Comparison of ENCODE assay signal across 20 cellular contexts in the genomic region with DNA sequence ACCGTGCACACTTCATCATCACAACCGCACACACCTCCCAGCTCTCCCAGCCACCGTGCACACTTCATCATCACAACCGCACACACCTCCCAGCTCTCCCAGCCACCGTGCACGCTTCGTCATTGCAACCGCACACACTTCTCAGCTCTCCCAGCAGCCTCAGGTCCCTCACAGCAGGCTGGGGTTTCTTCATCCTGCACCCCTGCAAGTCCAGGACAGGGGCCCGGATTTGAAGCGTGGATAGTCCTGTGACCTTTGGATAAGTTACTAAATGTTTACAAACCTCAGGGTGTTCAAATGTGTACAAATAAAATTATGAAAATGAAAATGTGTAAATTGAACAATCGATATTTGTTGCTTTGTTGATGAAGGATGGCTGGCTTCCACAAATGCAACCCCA.
DNase-seq lines count a peak whose midpoint lies in the region; TF ChIP-seq lines count a peak whose summit lies in the region.
"Had no signal": no experiment of that assay in that cellular context is flagged by ENCODE, and none has a peak within 500 bp of the region (broad histone marks: within the 10 kb centered on the region; RNA-seq: fewer than 3 reads in every experiment).

No MANE protein-coding gene starts in this region.

- H3K27me3 Mint-ChIP-seq in activated CD4-positive, alpha-beta memory T cell treated with anti-CD3 and anti-CD28 coated beads, Interleukin-2, amount 10 ng/mL, durations not matched to agents 7 days and 5 days, result no peaks in the 10 kb centered on the region
- H3K27me3 Mint-ChIP-seq in activated CD4-positive, alpha-beta memory T cell treated with anti-CD3 and anti-CD28 coated beads for 36 hours, result peaks cover 3% of the 10 kb centered on the region

- H4K91ac ChIP-seq in neuronal stem cell (ENCODE audit: low read depth, low read length, poor library complexity), result no peak overlapping the region

- TF ChIP-seq CTCF in spleen (IDR thresholded peaks at IDR 0.05 in 8 of 11, conservative IDR thresholded peaks at IDR 0.05 in 3 of 11) (no peak), mammary epithelial cell (conservative IDR thresholded peaks at IDR 0.05 in 1 of 2, IDR thresholded peaks at IDR 0.05 in 1 of 2; ENCODE audit: extremely low read depth in 1 of 2, insufficient read depth in 1 of 2, low read depth in 1 of 2, low read length in 2 of 2) (no peak)

- H2AFZ ChIP-seq in neuronal stem cell (ENCODE audit: low read length) (peak overlapping the region; percentile 70), mammary epithelial cell (ENCODE audit: low read depth, low read length) (no peak overlapping the region)
- H2AFZ ChIP-seq: GM23248 had no signal

- peak overlapping the region; percentile 46 for H3K23ac ChIP-seq in neuronal stem cell (ENCODE audit: low read depth, low read length, poor library complexity)

- no peak overlapping the region for H2BK120ac ChIP-seq in neuronal stem cell (ENCODE audit: low read depth, low read length)

- H3K79me1 ChIP-seq in neuronal stem cell (ENCODE audit: low read depth, low read length), result no peaks in the 10 kb centered on the region

- no peaks in the 10 kb centered on the region for H3K4me1 Mint-ChIP-seq in activated CD4-positive, alpha-beta memory T cell treated with anti-CD3 and anti-CD28 coated beads, Interleukin-2, amount 10 ng/mL, durations not matched to agents 7 days and 5 days
- no peaks in the 10 kb centered on the region for H3K4me1 Mint-ChIP-seq in activated CD4-positive, alpha-beta memory T cell treated with anti-CD3 and anti-CD28 coated beads for 36 hours (ENCODE audit: low read depth)
- H3K4me1 Mint-ChIP-seq: CD14-positive monocyte; CD4-positive, alpha-beta memory T cell had no signal

- H3K9ac ChIP-seq in neuronal stem cell (ENCODE audit: low read depth, low read length, poor library complexity), result no peak overlapping the region
- no peak overlapping the region for H3K9ac ChIP-seq in mammary epithelial cell (ENCODE audit: insufficient read depth, low read length)
- H3K9ac ChIP-seq: GM23248 had no signal

- H2BK15ac ChIP-seq in neuronal stem cell (ENCODE audit: low read length), result no peak overlapping the region

- no peaks in the 10 kb centered on the region for H3K79me2 ChIP-seq in mammary epithelial cell (ENCODE audit: insufficient read depth, low read length)

- intact Hi-C loops in activated CD4-positive, alpha-beta memory T cell treated with anti-CD3 and anti-CD28 coated beads for 36 hours (cut with micrococcal nuclease), result no loop called here
- intact Hi-C loops in spleen (cut with DNase I; ENCODE audit: low total_unique reads) (no loop called here), mammary epithelial cell (cut with micrococcal nuclease) (no loop called here)

- no peak overlapping the region for H3K4me3 Mint-ChIP-seq in activated CD4-positive, alpha-beta memory T cell treated with anti-CD3 and anti-CD28 coated beads, Interleukin-2, amount 10 ng/mL, durations not matched to agents 7 days and 5 days
- H3K4me3 Mint-ChIP-seq in activated CD4-positive, alpha-beta memory T cell treated with anti-CD3 and anti-CD28 coated beads for 36 hours, result no peak overlapping the region
- H3K4me3 Mint-ChIP-seq: CD14-positive monocyte; CD4-positive, alpha-beta memory T cell had no signal

- peak; percentile 7 for DNase-seq in activated CD4-positive, alpha-beta memory T cell treated with anti-CD3 and anti-CD28 coated beads, Interleukin-2, amount 10 ng/mL, durations not matched to agents 7 days and 5 days
- DNase-seq in activated CD4-positive, alpha-beta memory T cell treated with anti-CD3 and anti-CD28 coated beads for 36 hours, result no peak
- peak; percentile 22 for DNase-seq in H7
- DNase-seq in neuronal stem cell (ENCODE audit: low spot score), result no peak
- DNase-seq in spleen, result peak; percentile 47
- no peak for DNase-seq in mammary epithelial cell
- no peak for DNase-seq in NCI-H146 treated with DMSO at 0.1 percent for 48 hours (lab: John Stamatoyannopoulos, UW; ENCODE audit: unreplicated experiment)
- DNase-seq in NK-92 treated with Interleukin-12 subunit alpha and Interleukin-12 subunit beta, amount 100 ng/mL, for 24 hours (lab: John Stamatoyannopoulos, UW), result no peak
- DNase-seq: AML-193; Calu3; CD4-positive, alpha-beta memory T cell; DND-41; EL; GM23248; HCEC 1CT; IMR-90 had no signal

- dilution Hi-C loops in mammary epithelial cell (cut with HindIII; ENCODE audit: low sequenced_read_pairs), result no loop called here

- H3K36me3 Mint-ChIP-seq in activated CD4-positive, alpha-beta memory T cell treated with anti-CD3 and anti-CD28 coated beads, Interleukin-2, amount 10 ng/mL, durations not matched to agents 7 days and 5 days (ENCODE audit: low read depth), result no peaks in the 10 kb centered on the region
- no peaks in the 10 kb centered on the region for H3K36me3 Mint-ChIP-seq in activated CD4-positive, alpha-beta memory T cell treated with anti-CD3 and anti-CD28 coated beads for 36 hours
- H3K36me3 Mint-ChIP-seq: CD14-positive monocyte; CD4-positive, alpha-beta memory T cell had no signal

- no peak overlapping the region for H2BK12ac ChIP-seq in neuronal stem cell (ENCODE audit: low read length)

- peak overlapping the region; percentile 32 for H3K18ac ChIP-seq in neuronal stem cell (ENCODE audit: low read length)

- POLR2A ChIA-PET in activated CD4-positive, alpha-beta memory T cell treated with anti-CD3 and anti-CD28 coated beads, Interleukin-2, amount 10 ng/mL, durations not matched to agents 7 days and 5 days (lab: Charles Lee), result no interaction called here
- POLR2A ChIA-PET in activated CD4-positive, alpha-beta memory T cell treated with anti-CD3 and anti-CD28 coated beads for 36 hours (lab: Charles Lee), result no interaction called here

- H3K27ac Mint-ChIP-seq in activated CD4-positive, alpha-beta memory T cell treated with anti-CD3 and anti-CD28 coated beads, Interleukin-2, amount 10 ng/mL, durations not matched to agents 7 days and 5 days, result no peak overlapping the region
- H3K27ac Mint-ChIP-seq in activated CD4-positive, alpha-beta memory T cell treated with anti-CD3 and anti-CD28 coated beads for 36 hours, result no peak overlapping the region
- H3K27ac Mint-ChIP-seq: CD4-positive, alpha-beta memory T cell had no signal

- H3K4me2 ChIP-seq in neuronal stem cell (ENCODE audit: insufficient read depth, low read length, poor library complexity, severe bottlenecking), result no peak overlapping the region
- H3K4me2 ChIP-seq in mammary epithelial cell (ENCODE audit: insufficient read depth, low read depth, low read length), result no peak overlapping the region
- H3K4me2 ChIP-seq: A549 had no signal

- no peak overlapping the region for H3K4me3 ChIP-seq in H7 (ENCODE audit: insufficient read depth, low read depth, low read length)
- H3K4me3 ChIP-seq in neuronal stem cell (ENCODE audit: low read length in 2 of 2), result no peak overlapping the region
- no peak overlapping the region for H3K4me3 ChIP-seq in spleen
- no peak overlapping the region for H3K4me3 ChIP-seq in mammary epithelial cell (replicated peaks in 1 of 3; ENCODE audit: insufficient read depth in 1 of 3, low read depth in 2 of 3, low read length in 3 of 3)
- H3K4me3 ChIP-seq: A549, GM12878, GM23248 had no signal

- no peak overlapping the region for H3K4ac ChIP-seq in neuronal stem cell (ENCODE audit: low read length)

- no peaks in the 10 kb centered on the region for H3K9me3 ChIP-seq in neuronal stem cell (replicated peaks in 1 of 2; ENCODE audit: control insufficient read depth in 2 of 2, insufficient read depth in 1 of 2, low read depth in 1 of 2, low read length in 2 of 2)
- no peaks in the 10 kb centered on the region for H3K9me3 ChIP-seq in spleen
- H3K9me3 ChIP-seq in mammary epithelial cell (replicated peaks; ENCODE audit: insufficient read depth, low read length), result peaks cover 13% of the 10 kb centered on the region
- H3K9me3 ChIP-seq: A549 had no signal

- CTCF ChIA-PET in activated CD4-positive, alpha-beta memory T cell treated with anti-CD3 and anti-CD28 coated beads, Interleukin-2, amount 10 ng/mL, durations not matched to agents 7 days and 5 days (lab: Charles Lee), result no interaction called here
- CTCF ChIA-PET in activated CD4-positive, alpha-beta memory T cell treated with anti-CD3 and anti-CD28 coated beads for 36 hours (lab: Charles Lee), result no interaction called here
- CTCF ChIA-PET in mammary epithelial cell (lab: Charles Lee; ENCODE audit: low non-redundant PET), result no interaction called here

- no peak for TF ChIP-seq POLR2A in spleen (IDR thresholded peaks at IDR 0.05)

- in situ Hi-C loops in mammary epithelial cell (cut with MboI; ENCODE audit: low sequenced_read_pairs in 2 of 2), result no loop called here

- H2AK5ac ChIP-seq in neuronal stem cell (ENCODE audit: low read depth, low read length), result no peak overlapping the region

- BruUV-seq in mammary epithelial cell (replicated peaks; lab: Mats Ljungman, UMichigan), result no TSS peak

- no peak overlapping the region for H3K27ac ChIP-seq in neuronal stem cell (replicated peaks; ENCODE audit: low read length)
- H3K27ac ChIP-seq in spleen, result no peak overlapping the region
- no peak overlapping the region for H3K27ac ChIP-seq in mammary epithelial cell (ENCODE audit: insufficient read depth, low read depth, low read length)
- H3K27ac ChIP-seq: 22Rv1, A549, GM23248 had no signal

- H3K9me3 Mint-ChIP-seq in activated CD4-positive, alpha-beta memory T cell treated with anti-CD3 and anti-CD28 coated beads, Interleukin-2, amount 10 ng/mL, durations not matched to agents 7 days and 5 days, result no peaks in the 10 kb centered on the region
- H3K9me3 Mint-ChIP-seq in activated CD4-positive, alpha-beta memory T cell treated with anti-CD3 and anti-CD28 coated beads for 36 hours, result no peaks in the 10 kb centered on the region

- H3K36me3 ChIP-seq in H7 (replicated peaks; ENCODE audit: control insufficient read depth, insufficient read depth, low read length) (no peaks in the 10 kb centered on the region), neuronal stem cell (replicated peaks in 1 of 2; ENCODE audit: control insufficient read depth in 2 of 2, insufficient read depth in 2 of 2, low read length in 2 of 2) (no peaks in the 10 kb centered on the region), spleen (no peaks in the 10 kb centered on the region), mammary epithelial cell (ENCODE audit: insufficient read depth, low read length) (no peaks in the 10 kb centered on the region)

- WGBS in neuronal stem cell (ENCODE audit: extremely low coverage in 2 of 2, insufficient read length in 2 of 2, insufficient replicate concordance in 1 of 2), 2 donors, result no CpG with 5 or more reads among the region's 11 CpGs
- WGBS in spleen, 5 donors, result 87 to 94% (median 91%) methylated on average over 8 to 9 of the region's 11 CpGs
- WGBS in mammary epithelial cell (ENCODE audit: low coverage, missing lambda C conversion rate), result 80% methylated on average over 7 of the region's 11 CpGs

- no peak overlapping the region for H2BK5ac ChIP-seq in neuronal stem cell (ENCODE audit: low read length)

- no peaks in the 10 kb centered on the region for H3K27me3 ChIP-seq in H7 (ENCODE audit: control insufficient read depth, insufficient read depth, low read length)
- no peaks in the 10 kb centered on the region for H3K27me3 ChIP-seq in neuronal stem cell (ENCODE audit: control insufficient read depth in 3 of 3, insufficient read depth in 3 of 3, low read depth in 1 of 3, low read length in 3 of 3)
- H3K27me3 ChIP-seq in spleen (replicated peaks in 1 of 7), result peaks cover 0 to 66% (median 0%) of the 10 kb centered on the region in 7 donors
- no peaks in the 10 kb centered on the region for H3K27me3 ChIP-seq in mammary epithelial cell (ENCODE audit: insufficient read depth, low read length)

- no peak overlapping the region for H3K14ac ChIP-seq in neuronal stem cell (ENCODE audit: low read length)

- no peak overlapping the region for H4K8ac ChIP-seq in neuronal stem cell (ENCODE audit: low read depth, low read length)

- H4K20me1 ChIP-seq in mammary epithelial cell (ENCODE audit: insufficient read depth, low read length), result no peaks in the 10 kb centered on the region

- H3K4me1 ChIP-seq in neuronal stem cell (ENCODE audit: control insufficient read depth in 2 of 2, insufficient read depth in 1 of 2, low read depth in 1 of 2, low read length in 2 of 2), result peaks cover 3% of the 10 kb centered on the region in 2 donors
- no peaks in the 10 kb centered on the region for H3K4me1 ChIP-seq in spleen
- H3K4me1 ChIP-seq in mammary epithelial cell (ENCODE audit: insufficient read depth, low read length), result no peaks in the 10 kb centered on the region
- H3K4me1 ChIP-seq: A549 had no signal

Comparison
In these comparisons a context has a peak if more than half of its experiments do, and no peak if none do; other contexts are left out.
1. DNase-seq: peak in activated CD4-positive, alpha-beta memory T cell treated with anti-CD3 and anti-CD28 coated beads, Interleukin-2, amount 10 ng/mL, durations not matched to agents 7 days and 5 days (single experiment), H7 (single experiment) and spleen (single experiment); none in activated CD4-positive, alpha-beta memory T cell treated with anti-CD3 and anti-CD28 coated beads for 36 hours (single experiment), neuronal stem cell (single experiment), mammary epithelial cell (single experiment), NCI-H146 treated with DMSO at 0.1 percent for 48 hours (single experiment) and NK-92 treated with Interleukin-12 subunit alpha and Interleukin-12 subunit beta, amount 100 ng/mL, for 24 hours (single experiment).